ENCODE assay signal across 9 cellular contexts in the genomic region with DNA sequence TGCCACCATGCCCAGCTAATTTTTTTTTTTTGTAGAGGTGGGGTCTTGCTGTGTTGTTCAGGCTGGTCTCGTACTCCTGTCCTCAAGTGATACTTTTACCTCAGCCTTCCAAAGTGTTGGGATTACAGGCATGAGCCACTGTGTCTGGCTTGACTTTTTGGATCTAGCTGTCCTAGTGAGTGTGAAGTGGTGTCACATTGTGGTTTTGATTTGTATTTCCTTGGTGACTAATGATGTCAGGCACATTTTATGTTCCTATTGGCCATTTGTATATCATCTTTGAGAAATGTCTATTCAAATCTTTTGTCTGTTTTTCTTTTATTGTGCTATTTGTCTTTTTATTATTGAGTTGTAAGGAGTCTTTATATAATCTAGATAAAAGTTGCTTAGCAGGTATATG. TPM values are rescaled to one million over a fixed set of nuclear protein-coding genes. Genes with fewer than 3 reads are reported as not detected.
DNase-seq lines count a peak whose midpoint lies in the region; ATAC-seq and TF ChIP-seq lines count a peak whose summit lies in the region.
"Had no signal": no experiment of that assay in that cellular context is flagged by ENCODE, and none has a peak within 500 bp of the region (broad histone marks: within the 10 kb centered on the region; RNA-seq: fewer than 3 reads in every experiment).

No MANE protein-coding gene starts in this region.

- H3K27me3 ChIP-seq in Panc1 (ENCODE audit: control insufficient read depth, insufficient read depth, low read length) (no peaks in the 10 kb centered on the region), foreskin keratinocyte (no peaks in the 10 kb centered on the region)
- H3K27me3 ChIP-seq: cardiac muscle cell had no signal

- intact Hi-C loops in Panc1 (cut with micrococcal nuclease; ENCODE audit: unreplicated experiment), result no loop called here

- no TSS peak for BruUV-seq in Panc1 (replicated peaks; lab: Mats Ljungman, UMichigan)

- TF ChIP-seq CTCF in 22Rv1 (IDR thresholded peaks at IDR 0.05) (no peak), Panc1 (IDR thresholded peaks at IDR 0.05) (no peak), foreskin keratinocyte (conservative IDR thresholded peaks at IDR 0.05) (no peak)

- DNase-seq in Panc1 (ENCODE audit: low read depth, low spot score) (peak; percentile 27), foreskin keratinocyte (peak; percentile 4 to 18), NCI-H1930 (lab: John Stamatoyannopoulos, UW) (no peak), epidermal melanocyte (ENCODE audit: insufficient read length, low spot score) (no peak)
- no peak for DNase-seq in NK-92 treated with Interleukin-12 subunit alpha and Interleukin-12 subunit beta, amount 100 ng/mL, for 24 hours (lab: John Stamatoyannopoulos, UW)

- no peaks in the 10 kb centered on the region for H3K9me3 ChIP-seq in Panc1 (ENCODE audit: control insufficient read depth, insufficient read depth, low read depth, low read length)

- H3K27ac ChIP-seq in 22Rv1 (peak overlapping the region; percentile 18; the same call in 1 of the 2 replicates), Panc1 (ENCODE audit: low read length) (no peak overlapping the region), foreskin keratinocyte (no peak overlapping the region)
- H3K27ac ChIP-seq: cardiac muscle cell had no signal

- in situ Hi-C loops in Panc1 (cut with HindIII; ENCODE audit: low pct_unique_long_range_greater_than_20kb, low sequenced_read_pairs), result no loop called here

- CTCF ChIA-PET in Panc1 (lab: Charles Lee), result no interaction called here

- H3K4me3 ChIP-seq in Panc1 (ENCODE audit: low read depth in 2 of 2, low read length in 2 of 2), result no peak overlapping the region
- H3K4me3 ChIP-seq: cardiac muscle cell had no signal

- POLR2A ChIA-PET in Panc1 (lab: Charles Lee), result no interaction called here

- H3K4me1 ChIP-seq in Panc1 (ENCODE audit: control insufficient read depth, insufficient read depth, low read length) (no peaks in the 10 kb centered on the region), foreskin keratinocyte (no peaks in the 10 kb centered on the region)

- H3K36me3 ChIP-seq in Panc1 (ENCODE audit: control insufficient read depth, insufficient read depth, low read length), result peaks cover 11% of the 10 kb centered on the region

- ATAC-seq in GM18498 (IDR thresholded peaks at IDR 0.05; ENCODE audit: unreplicated experiment) (peak; percentile 79), Panc1 (no peak), foreskin keratinocyte (peak; percentile 24), GM19455 (IDR thresholded peaks at IDR 0.05; ENCODE audit: unreplicated experiment) (no peak)

RNA-seq across cellular contexts. Expression of a gene that starts 53.5 kb away (rescaled TPM):
- total RNA-seq in Panc1 (2021; ENCODE audit: unreplicated experiment) (74.1 TPM), foreskin keratinocyte (42.6 and 46.9 TPM in 2 replicates)
- polyA plus RNA-seq in Panc1 (2012; ENCODE audit: insufficient read length), result 35.9 TPM
- polyA plus RNA-seq in foreskin keratinocyte, result 19.6 and 25.8 TPM in 2 replicates

Comparison
In these comparisons a context has a peak if more than half of its experiments do, and no peak if none do; other contexts are left out.
1. ATAC-seq: peak in GM18498 (single experiment) and foreskin keratinocyte (single experiment); none in Panc1 (single experiment) and GM19455 (single experiment).
2. DNase-seq: peak in Panc1 (single experiment) and foreskin keratinocyte (2 of 2); none in NK-92 treated with Interleukin-12 subunit alpha and Interleukin-12 subunit beta, amount 100 ng/mL, for 24 hours (single experiment), NCI-H1930 (0 of 2) and epidermal melanocyte (single experiment).